16 cellular contexts compared by ENCODE assay signal in the genomic region with DNA sequence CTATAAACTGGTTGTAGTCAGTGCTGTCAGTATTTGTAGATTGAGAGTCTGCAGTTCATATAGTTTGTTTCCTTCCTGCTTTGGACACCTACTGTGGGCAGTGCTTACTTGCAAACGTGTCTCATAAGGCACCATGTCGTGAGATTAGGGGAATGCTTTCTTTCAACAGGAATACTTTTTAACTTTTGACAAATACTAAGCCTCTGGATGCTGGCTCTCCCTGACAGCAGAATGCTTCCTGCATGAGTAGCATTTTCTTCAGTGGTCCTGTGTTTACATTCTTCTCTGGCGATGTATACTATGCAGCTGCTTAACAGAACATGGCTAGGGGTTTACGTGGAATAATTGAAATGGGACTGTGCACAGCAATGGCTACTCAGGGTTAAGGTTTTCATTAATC.
A peak's percentile ranks its signal among the peaks of the same experiment; 100 is the strongest.
DNase-seq lines count a peak whose midpoint lies in the region; ATAC-seq, FAIRE-seq and TF ChIP-seq lines count a peak whose summit lies in the region.
"Had no signal": no experiment of that assay in that cellular context is flagged by ENCODE, and none has a peak within 500 bp of the region (broad histone marks: within the 10 kb centered on the region; RNA-seq: fewer than 3 reads in every experiment).

No MANE protein-coding gene starts in this region.

- no peak overlapping the region for H3K23ac ChIP-seq in mesenchymal stem cell (ENCODE audit: low read length in 2 of 2)

- H2BK15ac ChIP-seq in mesenchymal stem cell (ENCODE audit: low read depth, poor library complexity, severe bottlenecking) = no peak overlapping the region

- 16% methylated on average over 4 of the region's 4 CpGs for WGBS in HUES64
- WGBS in endodermal cell (ENCODE audit: insufficient coverage in 1 of 2, insufficient read length in 1 of 2), 2 experiments = 28 to 30% methylated on average over 3 to 4 of the region's 4 CpGs
- 0% methylated on average over 3 of the region's 4 CpGs for WGBS in mesenchymal stem cell

- H3K18ac ChIP-seq in mesenchymal stem cell (ENCODE audit: low read depth in 1 of 2, low read length in 2 of 2) = no peak overlapping the region

- H4K91ac ChIP-seq in mesenchymal stem cell (ENCODE audit: low read length) = no peak overlapping the region

- no peak overlapping the region for H4K8ac ChIP-seq in mesenchymal stem cell (ENCODE audit: low read length)

- H2AFZ ChIP-seq in mesenchymal stem cell (ENCODE audit: low read depth, low read length) = no peak overlapping the region

- ATAC-seq in activated T-helper 17 cell treated with anti-CD3 and anti-CD28 coated beads, Interleukin-2, amount 50 U/mL, for 72 hours (replicated peaks) = no peak
- ATAC-seq: SK-N-SH treated with all-trans-retinoic acid at 6 μM for 48 hours had no signal

- peaks cover 29% of the 10 kb centered on the region for H3K4me1 ChIP-seq in HUES64 (ENCODE audit: insufficient read depth, low read length)
- H3K4me1 ChIP-seq in endodermal cell (ENCODE audit: control insufficient read depth, insufficient read depth, low read length) = peaks cover 14% of the 10 kb centered on the region
- H3K4me1 ChIP-seq in mesenchymal stem cell (ENCODE audit: control insufficient read depth, insufficient read depth, low read depth, low read length) = no peaks in the 10 kb centered on the region
- H3K4me1 ChIP-seq: BE2C, Peyer's patch had no signal

- FAIRE-seq in D721Med (lab: Jason Lieb, UNC) = peak; percentile 55

- no peaks in the 10 kb centered on the region for H3K36me3 Mint-ChIP-seq in endodermal cell (ENCODE audit: low read depth)
- H3K36me3 Mint-ChIP-seq in activated T-helper 17 cell treated with anti-CD3 and anti-CD28 coated beads, Interleukin-2, amount 50 U/mL, for 72 hours (ENCODE audit: low read depth) = no peaks in the 10 kb centered on the region
- H3K36me3 Mint-ChIP-seq: CD4-positive, alpha-beta memory T cell had no signal

- H2BK5ac ChIP-seq in mesenchymal stem cell (ENCODE audit: low read depth, low read length, poor library complexity, severe bottlenecking) = no peak overlapping the region

- no peak overlapping the region for H3K4me2 ChIP-seq in mesenchymal stem cell (ENCODE audit: low read length, poor library complexity, severe bottlenecking)

- H3K9me3 ChIP-seq in HUES64 (ENCODE audit: insufficient read depth, low read depth, low read length) (no peaks in the 10 kb centered on the region), endodermal cell (ENCODE audit: control insufficient read depth, low read length) (no peaks in the 10 kb centered on the region), mesenchymal stem cell (ENCODE audit: control insufficient read depth, low read length) (no peaks in the 10 kb centered on the region)
- H3K9me3 ChIP-seq: BE2C, Peyer's patch had no signal

- no peak overlapping the region for H2BK120ac ChIP-seq in mesenchymal stem cell (ENCODE audit: low read depth, low read length)

- H2BK12ac ChIP-seq in mesenchymal stem cell (ENCODE audit: low read length in 2 of 2) = no peak overlapping the region

- no peaks in the 10 kb centered on the region for H3K27me3 Mint-ChIP-seq in endodermal cell (ENCODE audit: insufficient read depth)
- no peaks in the 10 kb centered on the region for H3K27me3 Mint-ChIP-seq in activated T-helper 17 cell treated with anti-CD3 and anti-CD28 coated beads, Interleukin-2, amount 50 U/mL, for 72 hours
- H3K27me3 Mint-ChIP-seq: CD4-positive, alpha-beta memory T cell had no signal

- H3K9me3 Mint-ChIP-seq in endodermal cell = no peaks in the 10 kb centered on the region
- no peaks in the 10 kb centered on the region for H3K9me3 Mint-ChIP-seq in activated T-helper 17 cell treated with anti-CD3 and anti-CD28 coated beads, Interleukin-2, amount 50 U/mL, for 72 hours

- peak overlapping the region; percentile 53 for H3K27ac Mint-ChIP-seq in endodermal cell
- no peak overlapping the region for H3K27ac Mint-ChIP-seq in activated T-helper 17 cell treated with anti-CD3 and anti-CD28 coated beads, Interleukin-2, amount 50 U/mL, for 72 hours
- H3K27ac Mint-ChIP-seq: CD4-positive, alpha-beta memory T cell had no signal

- H3K4ac ChIP-seq in mesenchymal stem cell (ENCODE audit: low read depth in 1 of 2, low read length in 2 of 2) = no peak overlapping the region

- H3K27me3 ChIP-seq in HUES64 (ENCODE audit: insufficient read depth, low read length) (no peaks in the 10 kb centered on the region), endodermal cell (ENCODE audit: control insufficient read depth, insufficient read depth, low read length, poor library complexity, severe bottlenecking) (no peaks in the 10 kb centered on the region), mesenchymal stem cell (ENCODE audit: control insufficient read depth in 1 of 2, insufficient read depth in 1 of 2, low read length in 2 of 2) (no peaks in the 10 kb centered on the region)
- H3K27me3 ChIP-seq: BE2C, Peyer's patch had no signal

- peak overlapping the region; percentile 5; the same call in 1 of the 2 replicates for H3K27ac ChIP-seq in HUES64 (ENCODE audit: low read depth, low read length)
- H3K27ac ChIP-seq in endodermal cell (ENCODE audit: low read depth, low read length) = no peak overlapping the region
- H3K27ac ChIP-seq in mesenchymal stem cell (ENCODE audit: low read length, poor library complexity, severe bottlenecking) = no peak overlapping the region
- H3K27ac ChIP-seq: Peyer's patch had no signal

- H3K4me3 Mint-ChIP-seq in endodermal cell = no peak overlapping the region
- H3K4me3 Mint-ChIP-seq in activated T-helper 17 cell treated with anti-CD3 and anti-CD28 coated beads, Interleukin-2, amount 50 U/mL, for 72 hours = no peak overlapping the region
- H3K4me3 Mint-ChIP-seq: CD4-positive, alpha-beta memory T cell had no signal

- H3K4me3 ChIP-seq in HUES64 (ENCODE audit: low read length) (no peak overlapping the region), endodermal cell (ENCODE audit: low read length) (no peak overlapping the region), mesenchymal stem cell (ENCODE audit: insufficient read depth in 1 of 2, low read depth in 1 of 2, low read length in 2 of 2) (no peak overlapping the region)
- H3K4me3 ChIP-seq: Peyer's patch had no signal

- H3K14ac ChIP-seq in mesenchymal stem cell (ENCODE audit: low read length in 2 of 2) = no peak overlapping the region

- peaks cover 38% of the 10 kb centered on the region for H3K4me1 Mint-ChIP-seq in endodermal cell
- no peaks in the 10 kb centered on the region for H3K4me1 Mint-ChIP-seq in activated T-helper 17 cell treated with anti-CD3 and anti-CD28 coated beads, Interleukin-2, amount 50 U/mL, for 72 hours
- H3K4me1 Mint-ChIP-seq: CD4-positive, alpha-beta memory T cell had no signal

- H3K79me1 ChIP-seq in mesenchymal stem cell (replicated peaks; ENCODE audit: low read length, poor library complexity, severe bottlenecking) = no peaks in the 10 kb centered on the region

- DNase-seq in D721Med (ENCODE audit: insufficient read length, low spot score) (no peak), endodermal cell (peak; percentile 58), mesenchymal stem cell (peak; percentile 29), NCI-H226 (no peak)
- no peak for DNase-seq in activated CD8-positive, alpha-beta memory T cell treated with anti-CD3 and anti-CD28 coated beads for 24 hours
- DNase-seq: ACHN; BE2C; CD4-positive, alpha-beta memory T cell; Karpas-422; NCI-H2081 treated with DMSO at 0.1 percent for 48 hours; NCI-H526 treated with DMSO at 0.1 percent for 48 hours; Peyer's patch; Right ventricle myocardium superior had no signal

- H3K36me3 ChIP-seq in HUES64 (ENCODE audit: insufficient read depth, low read length) (no peaks in the 10 kb centered on the region), endodermal cell (ENCODE audit: control insufficient read depth, insufficient read depth, low read length) (no peaks in the 10 kb centered on the region), mesenchymal stem cell (ENCODE audit: control insufficient read depth in 1 of 2, insufficient read depth in 2 of 2, low read depth in 1 of 2, low read length in 2 of 2) (no peaks in the 10 kb centered on the region)
- H3K36me3 ChIP-seq: BE2C, Peyer's patch had no signal

- peak overlapping the region; percentile 17; the same call in 1 of the 2 replicates for H3K9ac ChIP-seq in HUES64 (ENCODE audit: low read depth, low read length)
- H3K9ac ChIP-seq in endodermal cell (ENCODE audit: extremely low read depth, low read length, poor library complexity, severe bottlenecking) = no peak overlapping the region
- H3K9ac ChIP-seq in mesenchymal stem cell (ENCODE audit: low read length) = no peak overlapping the region

- H2AK5ac ChIP-seq in mesenchymal stem cell (ENCODE audit: low read length, severe bottlenecking) = no peak overlapping the region

- no peak for TF ChIP-seq CTCF in D721Med (IDR thresholded peaks at IDR 0.05; ENCODE audit: insufficient read depth, missing control alignments)
- no peak for TF ChIP-seq CTCF in endodermal cell (conservative IDR thresholded peaks at IDR 0.05)

Comparison
In these comparisons a context has a peak if more than half of its experiments do, and no peak if none do; other contexts are left out.
1. DNase-seq: peak in endodermal cell (single experiment) and mesenchymal stem cell (single experiment); none in D721Med (single experiment), activated CD8-positive, alpha-beta memory T cell treated with anti-CD3 and anti-CD28 coated beads for 24 hours (single experiment) and NCI-H226 (single experiment).